Comparison of ENCODE assay signal across 1 cellular context in genomic region chr6:85643530-85644373, GRCh38.
A peak's percentile ranks its signal among the peaks of the same experiment; 100 is the strongest.
TF ChIP-seq lines count a peak whose summit lies in the region.

No MANE protein-coding gene starts in this region.

TF ChIP-seq in HepG2, 621 proteins besides CTCF, POLR2A, EP300 and RAD21 (continues in another document):
- TF ChIP-seq MEF2D (CRISPR knock-in tag; IDR thresholded peaks at IDR 0.05) (peak; percentile 74; the same call in 1 of the 2 replicates), NFIC (IDR thresholded peaks at IDR 0.05; ENCODE audit: low read length) (no peak), MTERF4 (CRISPR knock-in tag; IDR thresholded peaks at IDR 0.05) (no peak), WIZ (CRISPR knock-in tag; IDR thresholded peaks at IDR 0.05) (no peak), ZNF788 (CRISPR knock-in tag; IDR thresholded peaks at IDR 0.05; ENCODE audit: borderline replicate concordance) (peak; percentile 72; the same call in 1 of the 2 replicates), MTF1 (CRISPR knock-in tag; IDR thresholded peaks at IDR 0.05) (peak; percentile 28; the same call in 1 of the 2 replicates), ZNF281 (CRISPR knock-in tag; IDR thresholded peaks at IDR 0.05; ENCODE audit: borderline replicate concordance) (peak; percentile 94), ARNT2 (CRISPR knock-in tag; IDR thresholded peaks at IDR 0.05; ENCODE audit: low read depth) (peak; percentile 69), ZSCAN9 (CRISPR knock-in tag; IDR thresholded peaks at IDR 0.05; ENCODE audit: borderline replicate concordance) (0 out of 2 replicates have a peak, but pooled peaks have one; percentile 30), HMGA1 (CRISPR knock-in tag; conservative IDR thresholded peaks at IDR 0.05) (no peak), ZNF256 (CRISPR knock-in tag; conservative IDR thresholded peaks at IDR 0.05) (0 out of 2 replicates have a peak, but pooled peaks have one; percentile 69), ZNF768 (CRISPR knock-in tag; IDR thresholded peaks at IDR 0.05) (peak; percentile 72; the same call in 1 of the 2 replicates), ZNF644 (CRISPR knock-in tag; IDR thresholded peaks at IDR 0.05; ENCODE audit: low read depth) (no peak), ZNF761 (CRISPR knock-in tag; conservative IDR thresholded peaks at IDR 0.05) (peak; percentile 26; the same call in 1 of the 2 replicates), ZNF235 (CRISPR knock-in tag; IDR thresholded peaks at IDR 0.05; ENCODE audit: borderline replicate concordance) (no peak), ZNF83 (CRISPR knock-in tag; IDR thresholded peaks at IDR 0.05; ENCODE audit: borderline replicate concordance) (no peak), ZBTB14 (CRISPR knock-in tag; IDR thresholded peaks at IDR 0.05) (peak; percentile 75), ZNF180 (CRISPR knock-in tag; IDR thresholded peaks at IDR 0.05; ENCODE audit: borderline replicate concordance, low read depth) (no peak), KLF13 (CRISPR knock-in tag; IDR thresholded peaks at IDR 0.05) (no peak), NCOR1 (IDR thresholded peaks at IDR 0.05; ENCODE audit: borderline replicate concordance, low read length) (0 out of 2 replicates have a peak, but pooled peaks have one; percentile 48), ZNF841 (CRISPR knock-in tag; IDR thresholded peaks at IDR 0.05; ENCODE audit: borderline replicate concordance) (peak; percentile 55; the same call in 1 of the 2 replicates), ZNF382 (CRISPR knock-in tag; IDR thresholded peaks at IDR 0.05; ENCODE audit: borderline replicate concordance) (no peak), FOXA3 (CRISPR knock-in tag; IDR thresholded peaks at IDR 0.05) (peak; percentile 40), FIP1L1 (IDR thresholded peaks at IDR 0.05; ENCODE audit: borderline replicate concordance, insufficient read depth, low read depth, low read length) (no peak), ZFP37 (CRISPR knock-in tag; IDR thresholded peaks at IDR 0.05; ENCODE audit: borderline replicate concordance) (no peak), TRIM22 (IDR thresholded peaks at IDR 0.05) (no peak), ZNF121 (CRISPR knock-in tag; IDR thresholded peaks at IDR 0.05) (no peak), HOXA9 (CRISPR knock-in tag; IDR thresholded peaks at IDR 0.05; ENCODE audit: borderline replicate concordance) (peak; percentile 88; the same call in 1 of the 2 replicates), ZNF552 (CRISPR knock-in tag; IDR thresholded peaks at IDR 0.05; ENCODE audit: borderline replicate concordance) (peak; percentile 47; the same call in 1 of the 2 replicates), ZNF775 (CRISPR knock-in tag; IDR thresholded peaks at IDR 0.05; ENCODE audit: borderline replicate concordance) (no peak), EZH2 (conservative IDR thresholded peaks at IDR 0.05; ENCODE audit: low read depth, low read length) (no peak), DMTF1 (CRISPR knock-in tag; IDR thresholded peaks at IDR 0.05) (no peak), MXD1 (CRISPR knock-in tag; IDR thresholded peaks at IDR 0.05) (peak; percentile 92), ZNF772 (CRISPR knock-in tag; IDR thresholded peaks at IDR 0.05) (peak; percentile 70; the same call in 1 of the 2 replicates), MTA3 (CRISPR knock-in tag; IDR thresholded peaks at IDR 0.05) (no peak), ZNF572 (CRISPR knock-in tag; IDR thresholded peaks at IDR 0.05) (no peak), TOPORS (CRISPR knock-in tag; IDR thresholded peaks at IDR 0.05) (no peak), ZSCAN12 (CRISPR knock-in tag; IDR thresholded peaks at IDR 0.05) (peak; percentile 60; the same call in 1 of the 2 replicates), NRL (CRISPR knock-in tag; IDR thresholded peaks at IDR 0.05; ENCODE audit: borderline replicate concordance) (peak; percentile 96), EED (CRISPR knock-in tag; IDR thresholded peaks at IDR 0.05) (no peak; the same call in 1 of the 2 replicates), ZFP90 (CRISPR knock-in tag; IDR thresholded peaks at IDR 0.05; ENCODE audit: borderline replicate concordance) (no peak)
- TF ChIP-seq, protein P1, sequence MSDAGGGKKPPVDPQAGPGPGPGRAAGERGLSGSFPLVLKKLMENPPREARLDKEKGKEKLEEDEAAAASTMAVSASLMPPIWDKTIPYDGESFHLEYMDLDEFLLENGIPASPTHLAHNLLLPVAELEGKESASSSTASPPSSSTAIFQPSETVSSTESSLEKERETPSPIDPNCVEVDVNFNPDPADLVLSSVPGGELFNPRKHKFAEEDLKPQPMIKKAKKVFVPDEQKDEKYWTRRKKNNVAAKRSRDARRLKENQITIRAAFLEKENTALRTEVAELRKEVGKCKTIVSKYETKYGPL (CRISPR knock-in tag; IDR thresholded peaks at IDR 0.05): no peak
- TF ChIP-seq, protein P2, sequence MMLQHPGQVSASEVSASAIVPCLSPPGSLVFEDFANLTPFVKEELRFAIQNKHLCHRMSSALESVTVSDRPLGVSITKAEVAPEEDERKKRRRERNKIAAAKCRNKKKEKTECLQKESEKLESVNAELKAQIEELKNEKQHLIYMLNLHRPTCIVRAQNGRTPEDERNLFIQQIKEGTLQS (CRISPR knock-in tag; IDR thresholded peaks at IDR 0.05): peak; percentile 20; the same call in 1 of the 2 replicates
- TF ChIP-seq, protein P3, sequence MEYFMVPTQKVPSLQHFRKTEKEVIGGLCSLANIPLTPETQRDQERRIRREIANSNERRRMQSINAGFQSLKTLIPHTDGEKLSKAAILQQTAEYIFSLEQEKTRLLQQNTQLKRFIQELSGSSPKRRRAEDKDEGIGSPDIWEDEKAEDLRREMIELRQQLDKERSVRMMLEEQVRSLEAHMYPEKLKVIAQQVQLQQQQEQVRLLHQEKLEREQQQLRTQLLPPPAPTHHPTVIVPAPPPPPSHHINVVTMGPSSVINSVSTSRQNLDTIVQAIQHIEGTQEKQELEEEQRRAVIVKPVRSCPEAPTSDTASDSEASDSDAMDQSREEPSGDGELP (IDR thresholded peaks at IDR 0.05; ENCODE audit: borderline replicate concordance, low read depth): no peak
- TF ChIP-seq, protein P4, sequence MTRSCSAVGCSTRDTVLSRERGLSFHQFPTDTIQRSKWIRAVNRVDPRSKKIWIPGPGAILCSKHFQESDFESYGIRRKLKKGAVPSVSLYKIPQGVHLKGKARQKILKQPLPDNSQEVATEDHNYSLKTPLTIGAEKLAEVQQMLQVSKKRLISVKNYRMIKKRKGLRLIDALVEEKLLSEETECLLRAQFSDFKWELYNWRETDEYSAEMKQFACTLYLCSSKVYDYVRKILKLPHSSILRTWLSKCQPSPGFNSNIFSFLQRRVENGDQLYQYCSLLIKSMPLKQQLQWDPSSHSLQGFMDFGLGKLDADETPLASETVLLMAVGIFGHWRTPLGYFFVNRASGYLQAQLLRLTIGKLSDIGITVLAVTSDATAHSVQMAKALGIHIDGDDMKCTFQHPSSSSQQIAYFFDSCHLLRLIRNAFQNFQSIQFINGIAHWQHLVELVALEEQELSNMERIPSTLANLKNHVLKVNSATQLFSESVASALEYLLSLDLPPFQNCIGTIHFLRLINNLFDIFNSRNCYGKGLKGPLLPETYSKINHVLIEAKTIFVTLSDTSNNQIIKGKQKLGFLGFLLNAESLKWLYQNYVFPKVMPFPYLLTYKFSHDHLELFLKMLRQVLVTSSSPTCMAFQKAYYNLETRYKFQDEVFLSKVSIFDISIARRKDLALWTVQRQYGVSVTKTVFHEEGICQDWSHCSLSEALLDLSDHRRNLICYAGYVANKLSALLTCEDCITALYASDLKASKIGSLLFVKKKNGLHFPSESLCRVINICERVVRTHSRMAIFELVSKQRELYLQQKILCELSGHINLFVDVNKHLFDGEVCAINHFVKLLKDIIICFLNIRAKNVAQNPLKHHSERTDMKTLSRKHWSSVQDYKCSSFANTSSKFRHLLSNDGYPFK (CRISPR knock-in tag; IDR thresholded peaks at IDR 0.05; ENCODE audit: borderline replicate concordance): no peak
- TF ChIP-seq, protein P5, sequence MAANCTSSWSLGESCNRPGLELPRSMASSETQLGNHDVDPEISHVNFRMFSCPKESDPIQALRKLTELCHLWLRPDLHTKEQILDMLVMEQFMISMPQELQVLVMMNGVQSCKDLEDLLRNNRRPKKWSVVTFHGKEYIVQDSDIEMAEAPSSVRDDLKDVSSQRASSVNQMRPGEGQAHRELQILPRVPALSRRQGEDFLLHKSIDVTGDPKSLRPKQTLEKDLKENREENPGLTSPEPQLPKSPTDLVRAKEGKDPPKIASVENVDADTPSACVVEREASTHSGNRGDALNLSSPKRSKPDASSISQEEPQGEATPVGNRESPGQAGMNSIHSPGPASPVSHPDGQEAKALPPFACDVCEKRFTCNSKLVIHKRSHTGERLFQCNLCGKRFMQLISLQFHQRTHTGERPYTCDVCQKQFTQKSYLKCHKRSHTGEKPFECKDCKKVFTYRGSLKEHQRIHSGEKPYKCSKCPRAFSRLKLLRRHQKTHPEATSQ (CRISPR knock-in tag; IDR thresholded peaks at IDR 0.05; ENCODE audit: borderline replicate concordance): 0 out of 2 replicates have a peak, but pooled peaks have one; percentile 52
- TF ChIP-seq, protein P6, sequence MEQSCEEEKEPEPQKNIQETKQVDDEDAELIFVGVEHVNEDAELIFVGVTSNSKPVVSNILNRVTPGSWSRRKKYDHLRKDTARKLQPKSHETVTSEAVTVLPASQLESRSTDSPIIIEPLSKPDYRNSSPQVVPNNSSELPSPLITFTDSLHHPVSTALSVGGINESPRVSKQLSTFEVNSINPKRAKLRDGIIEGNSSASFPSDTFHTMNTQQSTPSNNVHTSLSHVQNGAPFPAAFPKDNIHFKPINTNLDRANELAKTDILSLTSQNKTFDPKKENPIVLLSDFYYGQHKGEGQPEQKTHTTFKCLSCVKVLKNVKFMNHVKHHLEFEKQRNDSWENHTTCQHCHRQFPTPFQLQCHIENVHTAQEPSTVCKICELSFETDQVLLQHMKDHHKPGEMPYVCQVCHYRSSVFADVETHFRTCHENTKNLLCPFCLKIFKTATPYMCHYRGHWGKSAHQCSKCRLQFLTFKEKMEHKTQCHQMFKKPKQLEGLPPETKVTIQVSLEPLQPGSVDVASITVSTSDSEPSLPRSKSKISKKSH (CRISPR knock-in tag; IDR thresholded peaks at IDR 0.05; ENCODE audit: borderline replicate concordance): peak; percentile 64; the same call in 1 of the 2 replicates
